In genomic region chr12:106416273-106416672, GRCh38 we compare ENCODE assay signal across 30 cellular contexts. TPM values are rescaled to one million over a fixed set of nuclear protein-coding genes. Genes with fewer than 3 reads are reported as not detected.
DNase-seq lines count a peak whose midpoint lies in the region; ATAC-seq, FAIRE-seq and TF ChIP-seq lines count a peak whose summit lies in the region.
"Had no signal": no experiment of that assay in that cellular context is flagged by ENCODE, and none has a peak within 500 bp of the region (broad histone marks: within the 10 kb centered on the region; RNA-seq: fewer than 3 reads in every experiment).

No MANE protein-coding gene starts in this region.

- no peak overlapping the region for H3K9ac ChIP-seq in astrocyte (ENCODE audit: low read length)

- TF ChIP-seq POLR2A in testis (IDR thresholded peaks at IDR 0.05) = no peak

- H3K36me3 ChIP-seq in astrocyte (ENCODE audit: insufficient read depth, low read length) (no peaks in the 10 kb centered on the region), testis (ENCODE audit: low read depth, missing control alignments) (no peaks in the 10 kb centered on the region)

- no peaks in the 10 kb centered on the region for H3K9me3 Mint-ChIP-seq in astrocyte (ENCODE audit: unreplicated experiment)
- no peaks in the 10 kb centered on the region for H3K9me3 Mint-ChIP-seq in activated CD4-positive, alpha-beta T cell treated with anti-CD3 and anti-CD28 coated beads, Interleukin-2, amount 10 ng/mL, durations not matched to agents 7 days and 5 days
- H3K9me3 Mint-ChIP-seq: HFFc6; IgD-negative memory B cell; stimulated activated naive CD8-positive, alpha-beta T cell treated with anti-CD3 and anti-CD28 coated beads, Interleukin-15, Interleukin-2, amounts not matched to agents 100 ng/mL and 50 ng/mL, for 24 hours had no signal

- no peak for TF ChIP-seq CTCF in astrocyte (IDR thresholded peaks at IDR 0.05; ENCODE audit: insufficient read depth, low read depth, low read length)
- no peak for TF ChIP-seq CTCF in testis (IDR thresholded peaks at IDR 0.05)

- peaks cover 38% of the 10 kb centered on the region for H3K4me1 ChIP-seq in astrocyte (ENCODE audit: insufficient read depth, low read length)
- H3K4me1 ChIP-seq in testis = peaks cover 17% of the 10 kb centered on the region
- H3K4me1 ChIP-seq: psoas muscle had no signal

- H3K4me2 ChIP-seq in astrocyte (ENCODE audit: low read length) = peak overlapping the region; percentile 17

- H3K4me3 ChIP-seq in astrocyte (ENCODE audit: insufficient read depth, low read depth, low read length) = no peak overlapping the region
- no peak overlapping the region for H3K4me3 ChIP-seq in testis
- H3K4me3 ChIP-seq: cardiac muscle cell, dorsolateral prefrontal cortex, gastroesophageal sphincter, psoas muscle, smooth muscle cell, upper lobe of left lung had no signal

- peak; percentile 34 for FAIRE-seq in astrocyte (lab: Jason Lieb, UNC)
- FAIRE-seq: GM18507 had no signal

- CTCF ChIA-PET in activated CD4-positive, alpha-beta T cell treated with anti-CD3 and anti-CD28 coated beads, Interleukin-2, amount 10 ng/mL, durations not matched to agents 7 days and 5 days (lab: Charles Lee) = no interaction called here

- no peak overlapping the region for H3K4me3 Mint-ChIP-seq in astrocyte (ENCODE audit: unreplicated experiment)
- no peak overlapping the region for H3K4me3 Mint-ChIP-seq in activated CD4-positive, alpha-beta T cell treated with anti-CD3 and anti-CD28 coated beads, Interleukin-2, amount 10 ng/mL, durations not matched to agents 7 days and 5 days
- H3K4me3 Mint-ChIP-seq: HFFc6; IgD-negative memory B cell; stimulated activated naive CD8-positive, alpha-beta T cell treated with anti-CD3 and anti-CD28 coated beads, Interleukin-15, Interleukin-2, amounts not matched to agents 100 ng/mL and 50 ng/mL, for 24 hours had no signal

- H2AFZ ChIP-seq in astrocyte (ENCODE audit: low read depth, low read length) = no peak overlapping the region

- no peaks in the 10 kb centered on the region for H3K36me3 Mint-ChIP-seq in astrocyte (ENCODE audit: low read depth, unreplicated experiment)
- H3K36me3 Mint-ChIP-seq in activated CD4-positive, alpha-beta T cell treated with anti-CD3 and anti-CD28 coated beads, Interleukin-2, amount 10 ng/mL, durations not matched to agents 7 days and 5 days (ENCODE audit: low read depth) = peaks cover 4% of the 10 kb centered on the region

- 46 to 57% methylated on average over 2 of the region's 2 CpGs for WGBS in testis, 2 donors

- no peaks in the 10 kb centered on the region for H3K27me3 Mint-ChIP-seq in astrocyte (ENCODE audit: low read depth, unreplicated experiment)
- no peaks in the 10 kb centered on the region for H3K27me3 Mint-ChIP-seq in activated CD4-positive, alpha-beta T cell treated with anti-CD3 and anti-CD28 coated beads, Interleukin-2, amount 10 ng/mL, durations not matched to agents 7 days and 5 days
- H3K27me3 Mint-ChIP-seq: IgD-negative memory B cell; stimulated activated naive CD8-positive, alpha-beta T cell treated with anti-CD3 and anti-CD28 coated beads, Interleukin-15, Interleukin-2, amounts not matched to agents 100 ng/mL and 50 ng/mL, for 24 hours; T-helper 17 cell had no signal

- H3K27ac ChIP-seq in astrocyte (ENCODE audit: low read depth, low read length) (peak overlapping the region; percentile 24), testis (no peak overlapping the region)
- H3K27ac ChIP-seq: cardiac muscle cell, dorsolateral prefrontal cortex, epithelial cell of prostate, gastroesophageal sphincter, psoas muscle, upper lobe of left lung had no signal

- H3K27ac Mint-ChIP-seq in astrocyte (ENCODE audit: unreplicated experiment) = no peak overlapping the region
- H3K27ac Mint-ChIP-seq in activated CD4-positive, alpha-beta T cell treated with anti-CD3 and anti-CD28 coated beads, Interleukin-2, amount 10 ng/mL, durations not matched to agents 7 days and 5 days = no peak overlapping the region
- H3K27ac Mint-ChIP-seq: HFFc6; IgD-negative memory B cell; stimulated activated naive CD8-positive, alpha-beta T cell treated with anti-CD3 and anti-CD28 coated beads, Interleukin-15, Interleukin-2, amounts not matched to agents 100 ng/mL and 50 ng/mL, for 24 hours; T-helper 17 cell had no signal

- POLR2A ChIA-PET in activated CD4-positive, alpha-beta T cell treated with anti-CD3 and anti-CD28 coated beads, Interleukin-2, amount 10 ng/mL, durations not matched to agents 7 days and 5 days (lab: Charles Lee) = no interaction called here

- peaks cover 47% of the 10 kb centered on the region for H3K4me1 Mint-ChIP-seq in astrocyte (ENCODE audit: low read depth, unreplicated experiment)
- H3K4me1 Mint-ChIP-seq in activated CD4-positive, alpha-beta T cell treated with anti-CD3 and anti-CD28 coated beads, Interleukin-2, amount 10 ng/mL, durations not matched to agents 7 days and 5 days = no peaks in the 10 kb centered on the region
- H3K4me1 Mint-ChIP-seq: IgD-negative memory B cell, T-helper 17 cell had no signal

- no peaks in the 10 kb centered on the region for H4K20me1 ChIP-seq in astrocyte (ENCODE audit: insufficient read depth, low read length)

- intact Hi-C loops in testis (cut with DNase I; ENCODE audit: low total_unique reads) = no loop called here

- no peak for ATAC-seq in HG03108 (IDR thresholded peaks at IDR 0.05; ENCODE audit: unreplicated experiment)
- ATAC-seq: gastroesophageal sphincter, left colon, psoas muscle, T-helper 17 cell had no signal

- peak; percentile 45 for DNase-seq in HK-2 (ENCODE audit: unreplicated experiment)
- DNase-seq in astrocyte (ENCODE audit: low read depth) = peak; percentile 83
- DNase-seq in iPS-NIHi11 (ENCODE audit: low spot score) = peak; percentile 38
- DNase-seq in testis = peak; percentile 35
- DNase-seq in NCI-H1436 (lab: John Stamatoyannopoulos, UW) = no peak
- no peak for DNase-seq in GDM1 (lab: John Stamatoyannopoulos, UW)
- DNase-seq in activated CD4-positive, alpha-beta T cell treated with anti-CD3 and anti-CD28 coated beads, Interleukin-2, amount 10 ng/mL, durations not matched to agents 7 days and 5 days = no peak
- DNase-seq: activated CD4-positive, alpha-beta T cell treated with anti-CD3 and anti-CD28 coated beads, Interleukin-2, amount 50 U/mL, for 4 hours; activated effector memory CD4-positive, alpha-beta T cell treated with anti-CD3 and anti-CD28 coated beads, Interleukin-2, amount 50 U/mL, for 16 hours; Caco-2; dorsolateral prefrontal cortex; HFFc6; left colon; MM.1S; NCI-H187; NCI-H774; OCI-M1; psoas muscle; SIG-M5; stimulated activated CD4-positive, alpha-beta T cell treated with anti-CD3 and anti-CD28 coated beads, Interleukin-4, amount 100 ng/mL, for 1 hour; T-helper 17 cell; upper lobe of left lung had no signal

- H3K79me2 ChIP-seq in astrocyte (ENCODE audit: insufficient read depth, low read length) = no peaks in the 10 kb centered on the region

- H3K9me3 ChIP-seq in astrocyte (ENCODE audit: insufficient read depth, low read depth, low read length) = no peaks in the 10 kb centered on the region
- H3K9me3 ChIP-seq in testis = no peaks in the 10 kb centered on the region
- H3K9me3 ChIP-seq: Caco-2, gastroesophageal sphincter, psoas muscle, upper lobe of left lung had no signal

- H3K27me3 ChIP-seq in astrocyte (ENCODE audit: insufficient read depth, low read length) (no peaks in the 10 kb centered on the region), testis (no peaks in the 10 kb centered on the region)
- H3K27me3 ChIP-seq: cardiac muscle cell, dorsolateral prefrontal cortex, gastroesophageal sphincter, upper lobe of left lung had no signal

RNA-seq across cellular contexts. Expression of gene POLR3B, which starts 58.7 kb away (rescaled TPM):
- total RNA-seq in astrocyte (10.9 and 11.7 TPM in 2 replicates), testis (10 to 100 TPM; 13.0 to 15.3 TPM)
- polyA plus RNA-seq in testis (ENCODE audit: insufficient read depth, low read depth, low replicate concordance) = 9.1 TPM
- 1 to 10 TPM; 5.3 to 6.1 TPM for total RNA-seq in activated CD4-positive, alpha-beta T cell treated with anti-CD3 and anti-CD28 coated beads, Interleukin-2, amount 10 ng/mL, durations not matched to agents 7 days and 5 days

Comparison
In these comparisons a context has a peak if more than half of its experiments do, and no peak if none do; other contexts are left out.
1. DNase-seq: peak in HK-2 (single experiment), astrocyte (single experiment), iPS-NIHi11 (single experiment) and testis (single experiment); none in NCI-H1436 (single experiment), GDM1 (single experiment) and activated CD4-positive, alpha-beta T cell treated with anti-CD3 and anti-CD28 coated beads, Interleukin-2, amount 10 ng/mL, durations not matched to agents 7 days and 5 days (single experiment).